In genomic region chr18:10562773-10563160, GRCh38 we compare ENCODE assay signal across 27 cellular contexts. TPM values are rescaled to one million over a fixed set of nuclear protein-coding genes. Genes with fewer than 3 reads are reported as not detected.
DNase-seq lines count a peak whose midpoint lies in the region; ATAC-seq and TF ChIP-seq lines count a peak whose summit lies in the region.
"Had no signal": no experiment of that assay in that cellular context is flagged by ENCODE, and none has a peak within 500 bp of the region (broad histone marks: within the 10 kb centered on the region; RNA-seq: fewer than 3 reads in every experiment).

No MANE protein-coding gene starts in this region.

- H3K27me3 Mint-ChIP-seq in chondrocyte (ENCODE audit: low read depth): no peaks in the 10 kb centered on the region
- H3K27me3 Mint-ChIP-seq in CD4-positive, alpha-beta memory T cell: no peaks in the 10 kb centered on the region
- H3K27me3 Mint-ChIP-seq: IgD-negative memory B cell had no signal

- no peak for TF ChIP-seq CTCF in chondrocyte (IDR thresholded peaks at IDR 0.05)
- TF ChIP-seq CTCF in lung (IDR thresholded peaks at IDR 0.05; ENCODE audit: control extremely low read depth, extremely low read depth): no peak

- no peak overlapping the region for H3K4me3 ChIP-seq in lung
- no peak overlapping the region for H3K4me3 ChIP-seq in CD4-positive, alpha-beta memory T cell (ENCODE audit: low read length in 2 of 2)
- H3K4me3 ChIP-seq: A549, GM12878, HAP-1 had no signal

- POLR2A ChIA-PET in CD4-positive, alpha-beta memory T cell (lab: Charles Lee; ENCODE audit: partially characterized antibody): no interaction called here

- peak overlapping the region; percentile 57 for H3K27ac Mint-ChIP-seq in chondrocyte (ENCODE audit: unreplicated experiment)
- H3K27ac Mint-ChIP-seq in CD4-positive, alpha-beta memory T cell: no peak overlapping the region
- H3K27ac Mint-ChIP-seq: CD8-positive, alpha-beta T cell; HFFc6; IgD-negative memory B cell had no signal

- peak; percentile 52 for DNase-seq in EH (ENCODE audit: low read depth)
- peak; percentile 25 for DNase-seq in NCI-H460 (ENCODE audit: extremely low read depth, low read depth)
- DNase-seq in chondrocyte (ENCODE audit: low spot score): no peak
- peak; percentile 25 for DNase-seq in lung (ENCODE audit: low spot score)
- DNase-seq in CD4-positive, alpha-beta memory T cell: no peak
- no peak for DNase-seq in Kasumi-1 (lab: John Stamatoyannopoulos, UW)
- DNase-seq: C1 segment of cervical spinal cord; Caco-2; CD8-positive, alpha-beta T cell; GDM1; GOT3; HFFc6; MV-4-11; NCI-H1105; NCI-H146; NCI-H1930; NCI-H2107; NCI-H446; NCI-H526; SHP77 treated with DMSO at 0.1 percent for 48 hours; SW 1271 had no signal

- H3K36me3 ChIP-seq in lung (ENCODE audit: control insufficient read depth in 2 of 2, insufficient read depth in 2 of 2, low read length in 2 of 2): peaks cover 0 to 1% of the 10 kb centered on the region in 2 donors
- H3K36me3 ChIP-seq in CD4-positive, alpha-beta memory T cell (ENCODE audit: insufficient read depth, low read length): no peaks in the 10 kb centered on the region
- H3K36me3 ChIP-seq: HAP-1 had no signal

- H3K27ac ChIP-seq in lung (ENCODE audit: low read depth in 1 of 2, low read length in 1 of 2): no peak overlapping the region
- no peak overlapping the region for H3K27ac ChIP-seq in CD4-positive, alpha-beta memory T cell (ENCODE audit: low read depth, low read length)
- H3K27ac ChIP-seq: A549 had no signal

- ATAC-seq in lung (ENCODE audit: insufficient read depth, low FRiP score) (no peak), GM18907 (IDR thresholded peaks at IDR 0.05; ENCODE audit: unreplicated experiment) (no peak)
- ATAC-seq: A549; CD8-positive, alpha-beta T cell; GM12878; Panc1 had no signal

- no peaks in the 10 kb centered on the region for H3K9me3 Mint-ChIP-seq in chondrocyte (ENCODE audit: low read depth)
- no peaks in the 10 kb centered on the region for H3K9me3 Mint-ChIP-seq in CD4-positive, alpha-beta memory T cell
- H3K9me3 Mint-ChIP-seq: CD8-positive, alpha-beta T cell; HFFc6; IgD-negative memory B cell had no signal

- no peaks in the 10 kb centered on the region for H3K27me3 ChIP-seq in lung (ENCODE audit: control insufficient read depth, insufficient read depth)
- H3K27me3 ChIP-seq in CD4-positive, alpha-beta memory T cell (ENCODE audit: insufficient read depth, low read length): no peaks in the 10 kb centered on the region

- CTCF ChIA-PET in CD4-positive, alpha-beta memory T cell (lab: Charles Lee; ENCODE audit: partially characterized antibody): interaction anchor here (3.6 kb wide), 1 partner anchor 11 kb away, joined by 17 read pairs; no protein-coding TSS in a partner anchor

- H3K9me3 ChIP-seq in lung (ENCODE audit: control insufficient read depth in 2 of 2, insufficient read depth in 1 of 2, low read length in 1 of 2): peaks cover 0 to 2% of the 10 kb centered on the region in 2 donors
- no peaks in the 10 kb centered on the region for H3K9me3 ChIP-seq in CD4-positive, alpha-beta memory T cell (ENCODE audit: control insufficient read depth in 1 of 2, low read length in 2 of 2)
- H3K9me3 ChIP-seq: A549, Caco-2, HAP-1 had no signal

- H3K36me3 Mint-ChIP-seq in chondrocyte (ENCODE audit: low read depth): no peaks in the 10 kb centered on the region
- H3K36me3 Mint-ChIP-seq in CD4-positive, alpha-beta memory T cell: peaks cover 0 to 3% of the 10 kb centered on the region in 2 donors
- H3K36me3 Mint-ChIP-seq: IgD-negative memory B cell had no signal

- no peak overlapping the region for H3K4me3 Mint-ChIP-seq in chondrocyte (ENCODE audit: unreplicated experiment)
- H3K4me3 Mint-ChIP-seq in CD4-positive, alpha-beta memory T cell: no peak overlapping the region
- H3K4me3 Mint-ChIP-seq: CD8-positive, alpha-beta T cell; HFFc6; IgD-negative memory B cell had no signal

- intact Hi-C loops in CD4-positive, alpha-beta memory T cell (cut with micrococcal nuclease): no loop called here

- WGBS in lung, 2 donors: 75 to 77% methylated on average over 5 of the region's 5 CpGs

- peaks cover 0 to 3% of the 10 kb centered on the region in 2 donors for H3K4me1 ChIP-seq in lung (ENCODE audit: control insufficient read depth in 2 of 2, insufficient read depth in 2 of 2, low read length in 2 of 2)
- peaks cover 5% of the 10 kb centered on the region for H3K4me1 ChIP-seq in CD4-positive, alpha-beta memory T cell (ENCODE audit: insufficient read depth, low read length)
- H3K4me1 ChIP-seq: A549, Caco-2, HAP-1 had no signal

- peaks cover 29% of the 10 kb centered on the region for H3K4me1 Mint-ChIP-seq in chondrocyte (ENCODE audit: low read depth)
- H3K4me1 Mint-ChIP-seq in CD4-positive, alpha-beta memory T cell: peaks cover 5 to 16% (median 12%) of the 10 kb centered on the region in 4 donors

RNA-seq across cellular contexts. Expression of gene NAPG, which starts 36.9 kb away (rescaled TPM):
- total RNA-seq in NCI-H460 (2014; rRNA removed; shearing (Covaris generic)): 27.0 and 30.8 TPM in 2 replicates
- 33.3 and 39.7 TPM in 2 replicates for polyA plus RNA-seq in NCI-H460 (2014; cell fraction: nucleus; rRNA removed)
- total RNA-seq in chondrocyte (32.0 to 49.0 TPM (median 34.7 TPM) in 3 replicates), lung (10 to 100 TPM; 37.2 to 37.4 TPM)
- polyA plus RNA-seq in lung: 10 to 100 TPM; 12.7 to 15.1 TPM
- total RNA-seq in CD4-positive, alpha-beta memory T cell: 10 to 100 TPM; 28.1 to 29.2 TPM
- 10 to 100 TPM; 14.6 to 16.0 TPM for polyA plus RNA-seq in CD4-positive, alpha-beta memory T cell

Comparison
In these comparisons a context has a peak if more than half of its experiments do, and no peak if none do; other contexts are left out.
1. DNase-seq: peak in EH (single experiment), NCI-H460 (single experiment) and lung (single experiment); none in chondrocyte (single experiment), CD4-positive, alpha-beta memory T cell (0 of 5) and Kasumi-1 (0 of 2).